Comparison of ENCODE assay signal across 8 cellular contexts in genomic region chr6:136290406-136291010, GRCh38. TPM values are rescaled to one million over a fixed set of nuclear protein-coding genes. Genes with fewer than 3 reads are reported as not detected.
DNase-seq lines count a peak whose midpoint lies in the region; ATAC-seq, FAIRE-seq and TF ChIP-seq lines count a peak whose summit lies in the region.

No MANE protein-coding gene starts in this region.

- H3K4me3 ChIP-seq in OCI-LY1 (ENCODE audit: low read depth, low read length, poor library complexity, severe bottlenecking) = peak overlapping the region; percentile 89

- FAIRE-seq in HTR-8/SVneo (lab: Jason Lieb, UNC) = no peak

- peak; percentile 81 to 83 for DNase-seq in AML-193 (lab: John Stamatoyannopoulos, UW)
- DNase-seq in HTR-8/SVneo (ENCODE audit: insufficient read length, low spot score) = peak; percentile 42
- peak; percentile 56 for DNase-seq in activated T-cell treated with anti-CD3 and anti-CD28 coated beads for 4 hours
- peak; percentile 90 to 91 for DNase-seq in erythroblast (lab: John Stamatoyannopoulos, UW)
- peak; percentile 95 for DNase-seq in myocyte (ENCODE audit: low read depth)
- peak; percentile 57 to 71 for DNase-seq in stimulated activated CD8-positive, alpha-beta memory T cell treated with anti-CD3 and anti-CD28 coated beads, Interleukin-7, amount 100 ng/mL, for 4 hours (ENCODE audit: low read depth in 2 of 2)

- peak overlapping the region; percentile 92 for H3K9ac ChIP-seq in OCI-LY1 (ENCODE audit: low read length)

- peaks cover 45% of the 10 kb centered on the region for H3K4me1 ChIP-seq in OCI-LY1 (ENCODE audit: insufficient read depth, low read length, severe bottlenecking)

- ATAC-seq in GM19397 (IDR thresholded peaks at IDR 0.05; ENCODE audit: unreplicated experiment) = peak; percentile 16

- TF ChIP-seq CTCF in OCI-LY1 (IDR thresholded peaks at IDR 0.05; ENCODE audit: low read length) = 0 out of 2 replicates have a peak, but pooled peaks have one; percentile 5

- H3K4me2 ChIP-seq in OCI-LY1 (ENCODE audit: low read length) = peak overlapping the region; percentile 82

- no peaks in the 10 kb centered on the region for H3K9me3 ChIP-seq in OCI-LY1 (ENCODE audit: low read length)

- no peaks in the 10 kb centered on the region for H3K9me2 ChIP-seq in OCI-LY1 (ENCODE audit: low read depth, low read length)

- H3K27ac ChIP-seq in OCI-LY1 (ENCODE audit: low read depth, low read length, poor library complexity, severe bottlenecking) = peak overlapping the region; percentile 97

- H3K27me3 ChIP-seq in OCI-LY1 (ENCODE audit: insufficient read depth, low read length) = no peaks in the 10 kb centered on the region

- H3K79me2 ChIP-seq in OCI-LY1 (ENCODE audit: insufficient read depth, low read length) = peaks cover 36% of the 10 kb centered on the region

- H3K36me3 ChIP-seq in OCI-LY1 (ENCODE audit: insufficient read depth, low read length) = peaks cover 28% of the 10 kb centered on the region

- H4K20me1 ChIP-seq in OCI-LY1 (ENCODE audit: insufficient read depth, low read length) = 0 out of 2 replicates have a peak, but pooled peaks cover 2% of the 10 kb centered on the region

- TF ChIP-seq POLR2A in erythroblast (IDR thresholded peaks at IDR 0.05; ENCODE audit: low read length) = no peak

- peak overlapping the region; percentile 37 for H2AFZ ChIP-seq in OCI-LY1 (ENCODE audit: low read length)

- no peaks in the 10 kb centered on the region for H3F3A ChIP-seq in OCI-LY1 (ENCODE audit: insufficient read depth, low read length)

RNA-seq across cellular contexts. Expression of gene BCLAF1, which starts 0.9 kb away (rescaled TPM):
- total RNA-seq in myocyte = 95.0 and 135 TPM in 2 replicates
- polyA plus RNA-seq in myocyte (2012) = 39.3 TPM

RNA-seq across cellular contexts. Expression of gene MTFR2, which starts 40.4 kb away (rescaled TPM):
- 0.16 and 0.21 TPM in 2 replicates for total RNA-seq in myocyte
- 0.24 TPM for polyA plus RNA-seq in myocyte (2012)

Comparison
In these comparisons a context has a peak if more than half of its experiments do, and no peak if none do; other contexts are left out.
1. Peak in every context shown above with its lines: DNase-seq, ATAC-seq, H3K4me3 ChIP-seq and H3K27ac ChIP-seq.
2. DNase-seq: peak in every context shown above with its lines; median percentile 95 in myocyte; 90 in erythroblast; 82 in AML-193; 64 in stimulated activated CD8-positive, alpha-beta memory T cell treated with anti-CD3 and anti-CD28 coated beads, Interleukin-7, amount 100 ng/mL, for 4 hours; 56 in activated T-cell treated with anti-CD3 and anti-CD28 coated beads for 4 hours; 42 in HTR-8/SVneo.